In the genomic region with DNA sequence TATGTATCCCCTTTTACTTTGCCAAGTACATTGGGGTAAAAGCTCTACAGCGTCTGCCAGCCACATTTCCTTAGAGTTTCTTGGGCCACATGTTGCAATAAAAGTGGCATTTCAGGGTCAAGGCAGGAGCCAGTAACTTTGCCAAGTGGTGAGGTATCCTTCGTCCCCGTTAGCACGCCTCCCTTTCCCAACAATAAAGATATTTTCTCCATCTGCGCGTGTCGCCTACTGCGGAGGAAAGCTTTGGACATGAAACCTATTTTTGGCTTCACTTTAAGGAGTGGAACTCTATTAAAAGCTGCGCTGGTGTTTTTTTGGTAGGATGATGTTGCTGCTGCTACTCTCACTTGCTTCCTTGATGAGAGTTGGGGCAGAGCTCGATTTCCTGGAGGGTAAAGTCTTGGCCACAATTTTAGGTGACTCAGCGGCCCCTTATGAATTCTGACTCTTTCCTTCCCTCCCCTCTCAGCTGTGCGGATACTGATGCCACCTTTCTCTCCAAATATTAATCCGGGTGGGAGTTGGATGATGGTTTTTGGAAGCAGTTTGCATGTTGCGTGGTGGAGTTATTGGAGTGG, we compare ENCODE assay signal across 8 cellular contexts. TPM values are rescaled to one million over a fixed set of nuclear protein-coding genes. Genes with fewer than 3 reads are reported as not detected.
A peak's percentile ranks its signal among the peaks of the same experiment; 100 is the strongest.
DNase-seq lines count a peak whose midpoint lies in the region; ATAC-seq and TF ChIP-seq lines count a peak whose summit lies in the region.

No MANE protein-coding gene starts in this region.

- CTCF ChIA-PET in GM10248 (lab: Yijun Ruan, JAX): interaction anchor here (1.2 to 1.5 kb wide), 3 partner anchors 12 to 30 kb away, joined by 3 to 4 read pairs (median 4); no protein-coding TSS in a partner anchor

- TF ChIP-seq CTCF in GM10248 (IDR thresholded peaks at IDR 0.05; ENCODE audit: control extremely low read depth, extremely low read depth, low read depth, missing control alignments) (no peak), adrenal gland (IDR thresholded peaks at IDR 0.05) (no peak)

- no peaks in the 10 kb centered on the region for H3K27me3 ChIP-seq in adrenal gland

- POLR2A ChIA-PET in GM10248 (lab: Yijun Ruan, JAX): interaction anchor here (1.0 kb wide), 1 partner anchor 369 kb away, joined by 3 read pairs; no protein-coding TSS in a partner anchor

- DNase-seq in GM10248 (ENCODE audit: extremely low spot score) (peak; percentile 12), RPMI7951 (ENCODE audit: low read depth) (peak; percentile 64), adrenal gland (peak in 1 of 7 donors; percentile 57), SKM-1 treated with dmso at 0.1 percent for 144 hours (lab: John Stamatoyannopoulos, UW; ENCODE audit: unreplicated experiment) (no peak)
- no peak for DNase-seq in effector CD8-positive, alpha-beta T cell (lab: John Stamatoyannopoulos, UW)

- WGBS in adrenal gland, 4 donors: 8 to 10% (median 9%) methylated on average over 14 of the region's 14 CpGs

- no peaks in the 10 kb centered on the region for H3K9me3 ChIP-seq in adrenal gland (replicated peaks in 1 of 3)

- H3K27ac ChIP-seq in adrenal gland: peak overlapping the region; percentile 88 to 99 (median 95)
- peak overlapping the region; percentile 94 to 99 (median 98) for H3K27ac ChIP-seq in skin epidermis

- peak; percentile 6 for ATAC-seq in HG02623 (IDR thresholded peaks at IDR 0.05; ENCODE audit: unreplicated experiment)

- intact Hi-C loops in adrenal gland (cut with DNase I): no loop called here

- H3K4me1 ChIP-seq in adrenal gland (replicated peaks in 1 of 2): peaks cover 7 to 19% of the 10 kb centered on the region in 2 donors

- H3K4me3 ChIP-seq in adrenal gland (peak overlapping the region; percentile 36 to 72 (median 58)), iPS-11a (ENCODE audit: low read depth, low read length) (peak overlapping the region; percentile 80), skin epidermis (peak overlapping the region; percentile 73 to 96 (median 76))

- no peaks in the 10 kb centered on the region for H3K36me3 ChIP-seq in adrenal gland (replicated peaks in 1 of 2)

- no peak for TF ChIP-seq POLR2A in adrenal gland (IDR thresholded peaks at IDR 0.05)

RNA-seq across cellular contexts. Expression of a gene that starts 0.9 kb away (rescaled TPM):
- total RNA-seq in RPMI7951 (2014; rRNA removed; shearing (Covaris generic)): 14.3 and 16.2 TPM in 2 replicates
- 10 to 100 TPM; 24.2 to 39.6 (median 32.4) TPM for total RNA-seq in adrenal gland
- 10 to 100 TPM in 2 of 3 donors, 1 to 10 TPM in 1; 9.1 to 56.7 (median 51.6) TPM for polyA plus RNA-seq in adrenal gland

Comparison
In these comparisons a context has a peak if more than half of its experiments do, and no peak if none do; other contexts are left out.
1. DNase-seq: peak in GM10248 (single experiment) and RPMI7951 (single experiment); none in effector CD8-positive, alpha-beta T cell (single experiment) and SKM-1 treated with dmso at 0.1 percent for 144 hours (single experiment).
2. Peak in every context shown above with its lines, with median percentiles within 50 percentile points of each other: H3K4me3 ChIP-seq.